In genomic region chr3:14402304-14402811, GRCh38 we compare ENCODE assay signal across 8 cellular contexts. TPM values are rescaled to one million over a fixed set of nuclear protein-coding genes. Genes with fewer than 3 reads are reported as not detected.
DNase-seq lines count a peak whose midpoint lies in the region; ATAC-seq and TF ChIP-seq lines count a peak whose summit lies in the region.

SLC6A6 (plus strand) TSS chr3:14402606; CDS start chr3:14443635, 41,029 bp downstream.

- no peaks in the 10 kb centered on the region for H3K27me3 ChIP-seq in BE2C

- DNase-seq in BE2C, result peak; percentile 91
- DNase-seq in NCI-H460 (ENCODE audit: extremely low read depth, low read depth), result peak; percentile 92
- peak; percentile 93 for DNase-seq in activated CD4-positive, alpha-beta T cell treated with anti-CD3 and anti-CD28 coated beads for 1 hour
- DNase-seq in cerebellum (ENCODE audit: low spot score), result peak; percentile 96
- DNase-seq in kidney glomerular epithelial cell (lab: John Stamatoyannopoulos, UW), result peak; percentile 95
- DNase-seq in stimulated activated CD4-positive, alpha-beta T cell treated with anti-CD3 and anti-CD28 coated beads, Interleukin-15, amount 100 ng/mL, for 48 hours (ENCODE audit: low read depth in 2 of 2), result peak; percentile 90

- H3K36me3 ChIP-seq in BE2C, result no peaks in the 10 kb centered on the region

- H3K4me1 ChIP-seq in BE2C, result no peaks in the 10 kb centered on the region

- ATAC-seq in HG03378 (IDR thresholded peaks at IDR 0.05; ENCODE audit: unreplicated experiment), result peak; percentile 72

- no peaks in the 10 kb centered on the region for H3K9me3 ChIP-seq in BE2C

- H3K4me3 ChIP-seq in BE2C (ENCODE audit: low read depth, low read length), result peak within 1 kb of the TSS; percentile 74

- TF ChIP-seq POLR2A in GM19099 (IDR thresholded peaks at IDR 0.05; ENCODE audit: extremely low read depth, insufficient read length, low read depth), result peak; percentile 72

- TF ChIP-seq CTCF in BE2C (IDR thresholded peaks at IDR 0.05; ENCODE audit: low read depth, low read length), result peak; percentile 42

RNA-seq across cellular contexts. Expression of gene SLC6A6, which starts in this region (rescaled TPM):
- 12.8 TPM for polyA plus RNA-seq in BE2C (2012; ENCODE audit: insufficient read depth, insufficient read length, low read depth)
- total RNA-seq in NCI-H460 (2014; rRNA removed; shearing (Covaris generic)), result 117 and 123 TPM in 2 replicates
- polyA plus RNA-seq in NCI-H460 (2014; cell fraction: nucleus; rRNA removed), result 146 and 184 TPM in 2 replicates
- total RNA-seq in cerebellum, result 24.6 TPM

Comparison
In these comparisons a context has a peak if more than half of its experiments do, and no peak if none do; other contexts are left out.
1. Peak in every context shown above with its lines: DNase-seq, ATAC-seq and H3K4me3 ChIP-seq.